In the genomic region with DNA sequence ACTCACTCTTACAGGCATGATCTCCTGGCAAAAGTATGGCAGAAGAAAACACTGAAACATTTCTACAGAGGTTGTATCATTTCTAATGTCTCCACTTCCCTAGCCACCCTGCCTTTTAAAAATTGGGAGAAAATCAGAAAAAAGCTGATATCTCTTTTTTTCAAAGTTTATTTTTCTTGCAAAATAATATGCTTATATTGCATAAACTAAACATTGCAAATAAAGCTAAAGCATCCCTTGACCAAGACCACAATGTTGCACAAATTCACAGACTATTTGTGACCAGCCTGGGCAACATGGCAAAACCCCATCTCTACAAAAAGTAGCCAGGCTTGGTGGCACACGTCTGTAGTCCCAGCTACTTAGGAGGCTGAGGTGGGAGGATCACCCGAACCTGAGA, we compare ENCODE assay signal across 11 cellular contexts.
"Had no signal": no experiment of that assay in that cellular context is flagged by ENCODE, and none has a peak within 500 bp of the region (broad histone marks: within the 10 kb centered on the region; RNA-seq: fewer than 3 reads in every experiment).

No MANE protein-coding gene starts in this region.

- H2AFZ ChIP-seq: GM23248 had no signal

- H3K4me3 Mint-ChIP-seq: GM23338, H9, HFFc6 had no signal

- H3K4me2 ChIP-seq: GM23338 had no signal

- H3K9me3 Mint-ChIP-seq: GM23338, H9 had no signal

- H3K27ac Mint-ChIP-seq: HFFc6 had no signal

- H3K27ac ChIP-seq: GM23248 had no signal

- FAIRE-seq: H1, H54 had no signal

- H3K9me3 ChIP-seq: HAP-1 had no signal

- DNase-seq: GM23248, GOT3, H7, H9, HCEC 1CT, HFFc6 had no signal

- H3K4me1 ChIP-seq: HAP-1 had no signal

- H3K9ac ChIP-seq: GM23248 had no signal

- H3K4me3 ChIP-seq: GM23248, GM23338, HAP-1 had no signal

- ATAC-seq: GM23338, HCT116 had no signal

- H3K36me3 ChIP-seq: HAP-1 had no signal
